ENCODE assay signal across 14 cellular contexts in the genomic region with DNA sequence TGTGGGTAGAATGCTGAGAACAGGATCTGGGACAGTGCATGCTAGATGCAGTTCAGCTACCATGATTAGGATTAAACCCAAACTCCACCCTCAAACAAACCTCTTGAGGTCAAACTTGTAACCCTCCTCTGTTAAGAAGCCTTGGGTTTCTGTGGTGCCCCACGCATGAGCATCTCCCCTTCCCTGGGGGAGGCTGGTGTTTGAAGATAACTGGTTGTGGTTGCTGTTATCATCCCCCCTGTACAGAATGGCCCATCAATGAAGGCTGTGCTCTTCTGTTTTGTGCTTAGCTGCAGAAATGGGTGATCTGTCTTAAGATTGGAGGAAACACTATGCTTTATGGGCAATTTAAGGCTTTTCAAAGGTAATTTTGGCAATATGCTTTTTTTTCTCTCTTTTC. TPM values are rescaled to one million over a fixed set of nuclear protein-coding genes. Genes with fewer than 3 reads are reported as not detected.
DNase-seq lines count a peak whose midpoint lies in the region; ATAC-seq and TF ChIP-seq lines count a peak whose summit lies in the region.
"Had no signal": no experiment of that assay in that cellular context is flagged by ENCODE, and none has a peak within 500 bp of the region (broad histone marks: within the 10 kb centered on the region; RNA-seq: fewer than 3 reads in every experiment).

No MANE protein-coding gene starts in this region.

- TF ChIP-seq POLR2A in NB4 (IDR thresholded peaks at IDR 0.05; ENCODE audit: extremely low read depth, insufficient read length) (no peak), erythroblast (IDR thresholded peaks at IDR 0.05; ENCODE audit: low read length) (no peak), esophagus muscularis mucosa (IDR thresholded peaks at IDR 0.05; ENCODE audit: low read depth) (no peak), stomach (IDR thresholded peaks at IDR 0.05) (no peak)

- intact Hi-C loops in esophagus muscularis mucosa (cut with DNase I) (no loop called here), stomach (cut with DNase I; ENCODE audit: low total_unique reads) (no loop called here)

- no peak for TF ChIP-seq EP300 in esophagus muscularis mucosa (IDR thresholded peaks at IDR 0.05)
- no peak for TF ChIP-seq EP300 in stomach (IDR thresholded peaks at IDR 0.05)

- H3K27ac ChIP-seq in esophagus muscularis mucosa (replicated peaks in 1 of 4) (peak overlapping the region in 2 of 4 donors; percentile 20 to 32), stomach (no peak overlapping the region)

- TF ChIP-seq CTCF in NB4 (IDR thresholded peaks at IDR 0.05; ENCODE audit: low read depth, low read length), result no peak
- TF ChIP-seq CTCF in esophagus muscularis mucosa (IDR thresholded peaks at IDR 0.05), result no peak
- TF ChIP-seq CTCF in stomach (IDR thresholded peaks at IDR 0.05), result no peak

- 100% methylated on average over 1 of the region's 1 CpG for WGBS in esophagus muscularis mucosa
- 52 to 76% (median 71%) methylated on average over 1 of the region's 1 CpG for WGBS in stomach, 5 donors

- ATAC-seq in GM21515 (IDR thresholded peaks at IDR 0.05; ENCODE audit: unreplicated experiment), result no peak

- H3K36me3 ChIP-seq in esophagus muscularis mucosa (no peaks in the 10 kb centered on the region), stomach (no peaks in the 10 kb centered on the region)

- no peaks in the 10 kb centered on the region for H3K9me3 ChIP-seq in esophagus muscularis mucosa
- H3K9me3 ChIP-seq in stomach, result no peaks in the 10 kb centered on the region

- DNase-seq in CMK (ENCODE audit: low read depth), result peak; percentile 93
- DNase-seq in NB4 (ENCODE audit: low read depth), result peak; percentile 36
- peak; percentile 56 to 83 for DNase-seq in erythroblast (lab: John Stamatoyannopoulos, UW)
- peak; percentile 2 for DNase-seq in retina
- no peak for DNase-seq in esophagus muscularis mucosa (ENCODE audit: extremely low spot score)
- no peak for DNase-seq in SKM-1 (lab: John Stamatoyannopoulos, UW; ENCODE audit: unreplicated experiment)
- DNase-seq in stomach, result no peak
- DNase-seq: H9, IMR-90, NCI-H1417 treated with DMSO at 0.1 percent for 48 hours, NCI-H2029, NCI-H510A treated with DMSO at 0.1 percent for 48 hours, NCI-H82 had no signal

- H3K4me3 ChIP-seq in NB4 (ENCODE audit: low read depth, low read length) (no peak overlapping the region), esophagus muscularis mucosa (no peak overlapping the region), stomach (no peak overlapping the region)

- H3K4me1 ChIP-seq in esophagus muscularis mucosa (peaks cover 35 to 54% (median 48%) of the 10 kb centered on the region in 4 donors), stomach (peaks cover 33 to 46% (median 42%) of the 10 kb centered on the region in 4 donors)

- no peaks in the 10 kb centered on the region for H3K27me3 ChIP-seq in esophagus muscularis mucosa
- H3K27me3 ChIP-seq in stomach, result peaks cover 0 to 28% (median 0%) of the 10 kb centered on the region in 3 donors

RNA-seq across cellular contexts. Expression of gene DAB2IP, which starts 4.4 kb away (rescaled TPM):
- total RNA-seq in esophagus muscularis mucosa (100 to 1,000 TPM in 1 of 4 donors, 10 to 100 TPM in 3; 41.7 to 102 (median 62.4) TPM), stomach (100 to 1,000 TPM in 1 of 5 donors, 10 to 100 TPM in 4; 32.1 to 303 (median 63.6) TPM)
- 10 to 100 TPM; 17.5 to 27.6 (median 25.5) TPM for polyA plus RNA-seq in stomach

Comparison
In these comparisons a context has a peak if more than half of its experiments do, and no peak if none do; other contexts are left out.
1. DNase-seq: peak in CMK (single experiment), NB4 (single experiment), erythroblast (2 of 2) and retina (single experiment); none in esophagus muscularis mucosa (single experiment), SKM-1 (single experiment) and stomach (single experiment).